Comparison of ENCODE assay signal across 12 cellular contexts in genomic region chr12:6218526-6218925, GRCh38. TPM values are rescaled to one million over a fixed set of nuclear protein-coding genes. Genes with fewer than 3 reads are reported as not detected.
DNase-seq lines count a peak whose midpoint lies in the region; ATAC-seq and TF ChIP-seq lines count a peak whose summit lies in the region.
"Had no signal": no experiment of that assay in that cellular context is flagged by ENCODE, and none has a peak within 500 bp of the region (broad histone marks: within the 10 kb centered on the region; RNA-seq: fewer than 3 reads in every experiment).

No MANE protein-coding gene starts in this region.

- peaks cover 0 to 11% (median 0%) of the 10 kb centered on the region in 3 donors for H3K36me3 ChIP-seq in tibial nerve
- H3K36me3 ChIP-seq in GM23248 (ENCODE audit: low read depth): no peaks in the 10 kb centered on the region

- peaks cover 0 to 100% (median 71%) of the 10 kb centered on the region in 4 donors for H3K4me1 ChIP-seq in tibial nerve
- peaks cover 46% of the 10 kb centered on the region for H3K4me1 ChIP-seq in GM23248 (ENCODE audit: insufficient read depth)

- CTCF ChIA-PET in activated CD4-positive, alpha-beta T cell treated with anti-CD3 and anti-CD28 coated beads, Interleukin-2, amount 10 ng/mL, durations not matched to agents 7 days and 5 days (lab: Charles Lee): interaction anchor here (0.8 kb wide), 1 partner anchor 20 kb away, joined by 3 read pairs; no protein-coding TSS in a partner anchor

- no peaks in the 10 kb centered on the region for H3K9me3 ChIP-seq in tibial nerve
- H3K9me3 ChIP-seq in GM23248 (ENCODE audit: low read depth): no peaks in the 10 kb centered on the region

- ATAC-seq in activated T-helper 17 cell treated with anti-CD3 and anti-CD28 coated beads, Interleukin-2, amount 50 U/mL, for 72 hours (replicated peaks): peak; percentile 59
- no peak for ATAC-seq in memory B cell (ENCODE audit: low read depth)
- ATAC-seq: sciatic nerve had no signal

- H3F3A ChIP-seq in GM23248 (ENCODE audit: insufficient read depth): peaks cover 23% of the 10 kb centered on the region

- H3K4me3 ChIP-seq in tibial nerve (no peak overlapping the region), GM23248 (no peak overlapping the region)

- H3K27ac ChIP-seq in tibial nerve: peak overlapping the region in 3 of 4 donors; percentile 79 to 99 (median 94)
- H3K27ac ChIP-seq in GM23248: no peak overlapping the region

- no peaks in the 10 kb centered on the region for H4K20me1 ChIP-seq in GM23248 (ENCODE audit: insufficient read depth)

- no peak overlapping the region for H2AFZ ChIP-seq in GM23248

- no peaks in the 10 kb centered on the region for H3K27me3 Mint-ChIP-seq in activated CD4-positive, alpha-beta T cell treated with anti-CD3 and anti-CD28 coated beads, Interleukin-2, amount 10 ng/mL, durations not matched to agents 7 days and 5 days
- H3K27me3 Mint-ChIP-seq in activated T-helper 17 cell treated with anti-CD3 and anti-CD28 coated beads, Interleukin-2, amount 50 U/mL, for 72 hours: peaks cover 6% of the 10 kb centered on the region
- H3K27me3 Mint-ChIP-seq in memory B cell: peaks cover 1% of the 10 kb centered on the region

- TF ChIP-seq POLR2A in tibial nerve (IDR thresholded peaks at IDR 0.05): no peak

- H3K4me2 ChIP-seq in GM23248 (ENCODE audit: unreplicated experiment): no peak overlapping the region

- H3K4me1 Mint-ChIP-seq in activated CD4-positive, alpha-beta T cell treated with anti-CD3 and anti-CD28 coated beads, Interleukin-2, amount 10 ng/mL, durations not matched to agents 7 days and 5 days: peaks cover 29% of the 10 kb centered on the region
- peaks cover 6% of the 10 kb centered on the region for H3K4me1 Mint-ChIP-seq in activated T-helper 17 cell treated with anti-CD3 and anti-CD28 coated beads, Interleukin-2, amount 50 U/mL, for 72 hours
- peaks cover 34% of the 10 kb centered on the region for H3K4me1 Mint-ChIP-seq in memory B cell

- H3K27me3 ChIP-seq in tibial nerve: no peaks in the 10 kb centered on the region
- no peaks in the 10 kb centered on the region for H3K27me3 ChIP-seq in GM23248 (replicated peaks; ENCODE audit: insufficient read depth)

- no peaks in the 10 kb centered on the region for H3K9me2 ChIP-seq in GM23248 (ENCODE audit: insufficient read depth)

- H3K36me3 Mint-ChIP-seq in activated CD4-positive, alpha-beta T cell treated with anti-CD3 and anti-CD28 coated beads, Interleukin-2, amount 10 ng/mL, durations not matched to agents 7 days and 5 days (ENCODE audit: low read depth): no peaks in the 10 kb centered on the region
- no peaks in the 10 kb centered on the region for H3K36me3 Mint-ChIP-seq in activated T-helper 17 cell treated with anti-CD3 and anti-CD28 coated beads, Interleukin-2, amount 50 U/mL, for 72 hours (ENCODE audit: low read depth)
- no peaks in the 10 kb centered on the region for H3K36me3 Mint-ChIP-seq in memory B cell
- H3K36me3 Mint-ChIP-seq: naive B cell had no signal

- H3K9me3 Mint-ChIP-seq in activated CD4-positive, alpha-beta T cell treated with anti-CD3 and anti-CD28 coated beads, Interleukin-2, amount 10 ng/mL, durations not matched to agents 7 days and 5 days: no peaks in the 10 kb centered on the region
- H3K9me3 Mint-ChIP-seq in activated T-helper 17 cell treated with anti-CD3 and anti-CD28 coated beads, Interleukin-2, amount 50 U/mL, for 72 hours: no peaks in the 10 kb centered on the region
- no peaks in the 10 kb centered on the region for H3K9me3 Mint-ChIP-seq in memory B cell
- H3K9me3 Mint-ChIP-seq: naive B cell had no signal

- in situ Hi-C loops in GM23248 (cut with MboI): no loop called here

- no peak for TF ChIP-seq EP300 in tibial nerve (IDR thresholded peaks at IDR 0.05)

- 83 to 88% methylated on average over 3 of the region's 3 CpGs for WGBS in tibial nerve, 2 donors
- WGBS in GM23248 (ENCODE audit: low coverage in 1 of 2, low lambda C conversion rate in 2 of 2, missing lambda C conversion rate in 2 of 2), 2 experiments: 92 to 96% methylated on average over 3 of the region's 3 CpGs

- H3K79me2 ChIP-seq in GM23248 (ENCODE audit: insufficient read depth): no peaks in the 10 kb centered on the region

- peak overlapping the region; percentile 15 for H3K27ac Mint-ChIP-seq in activated CD4-positive, alpha-beta T cell treated with anti-CD3 and anti-CD28 coated beads, Interleukin-2, amount 10 ng/mL, durations not matched to agents 7 days and 5 days
- peak overlapping the region; percentile 16 for H3K27ac Mint-ChIP-seq in activated T-helper 17 cell treated with anti-CD3 and anti-CD28 coated beads, Interleukin-2, amount 50 U/mL, for 72 hours
- no peak overlapping the region for H3K27ac Mint-ChIP-seq in memory B cell

- POLR2A ChIA-PET in activated CD4-positive, alpha-beta T cell treated with anti-CD3 and anti-CD28 coated beads, Interleukin-2, amount 10 ng/mL, durations not matched to agents 7 days and 5 days (lab: Charles Lee): no interaction called here

- H3K9ac ChIP-seq in GM23248: no peak overlapping the region

- no peak for TF ChIP-seq CTCF in tibial nerve (IDR thresholded peaks at IDR 0.05)

- DNase-seq in activated CD4-positive, alpha-beta T cell treated with anti-CD3 and anti-CD28 coated beads, Interleukin-2, amount 10 ng/mL, durations not matched to agents 7 days and 5 days: no peak
- no peak for DNase-seq in activated CD4-positive, alpha-beta T cell treated with anti-CD3 and anti-CD28 coated beads for 4 hours
- DNase-seq in memory B cell (ENCODE audit: low spot score in 2 of 2): no peak
- DNase-seq in tibial nerve (ENCODE audit: low spot score in 2 of 2): no peak
- no peak for DNase-seq in dedifferentiated amniotic fluid mesenchymal stem cell (ENCODE audit: extremely low spot score)
- DNase-seq in GM23248: no peak
- DNase-seq in activated CD4-positive, CD25-positive, alpha-beta regulatory T cell (lab: John Stamatoyannopoulos, UW): no peak
- DNase-seq: naive B cell, NCI-H2081, SW 1271 had no signal

- no peak overlapping the region for H3K4me3 Mint-ChIP-seq in activated CD4-positive, alpha-beta T cell treated with anti-CD3 and anti-CD28 coated beads, Interleukin-2, amount 10 ng/mL, durations not matched to agents 7 days and 5 days
- no peak overlapping the region for H3K4me3 Mint-ChIP-seq in activated T-helper 17 cell treated with anti-CD3 and anti-CD28 coated beads, Interleukin-2, amount 50 U/mL, for 72 hours
- H3K4me3 Mint-ChIP-seq in memory B cell: peak overlapping the region; percentile 1

RNA-seq across cellular contexts. Expression of gene CD9, which starts 18.3 kb away (rescaled TPM):
- total RNA-seq in activated CD4-positive, alpha-beta T cell treated with anti-CD3 and anti-CD28 coated beads, Interleukin-2, amount 10 ng/mL, durations not matched to agents 7 days and 5 days: 1 to 10 TPM; 5.4 to 5.7 TPM
- 1 to 10 TPM in 1 of 2 donors, under 1 TPM in 1; 0.76 to 1.6 TPM for total RNA-seq in activated T-helper 17 cell treated with anti-CD3 and anti-CD28 coated beads, Interleukin-2, amount 50 U/mL, for 72 hours
- 100 to 1,000 TPM; 297 to 500 (median 391) TPM for total RNA-seq in tibial nerve
- total RNA-seq in GM23248 (2014; rRNA removed; shearing (Covaris generic)): 24.7 and 28.6 TPM in 2 replicates
- polyA plus RNA-seq in GM23248 (2016; fragmentation: Nextera tagmentation; extraction: Ambion mirVana): 45.1 and 46.9 TPM in 2 replicates

Comparison
In these comparisons a context has a peak if more than half of its experiments do, and no peak if none do; other contexts are left out.
1. RNA of gene CD9, which starts 18.3 kb away (total RNA-seq): 297 to 500 TPM in tibial nerve; 24.7 to 28.6 TPM in GM23248, 5.4 to 5.7 TPM in activated CD4-positive, alpha-beta T cell treated with anti-CD3 and anti-CD28 coated beads, Interleukin-2, amount 10 ng/mL, durations not matched to agents 7 days and 5 days and 0.76 to 1.6 TPM in activated T-helper 17 cell treated with anti-CD3 and anti-CD28 coated beads, Interleukin-2, amount 50 U/mL, for 72 hours; every median in the first group is over 10 times any median in the second.